In genomic region chr9:136267261-136268111, GRCh38 we compare ENCODE assay signal across 8 cellular contexts. TPM values are rescaled to one million over a fixed set of nuclear protein-coding genes. Genes with fewer than 3 reads are reported as not detected.
A peak's percentile ranks its signal among the peaks of the same experiment; 100 is the strongest.
DNase-seq lines count a peak whose midpoint lies in the region; ATAC-seq and TF ChIP-seq lines count a peak whose summit lies in the region.

No MANE protein-coding gene starts in this region.

- no peak for TF ChIP-seq CTCF in natural killer cell (IDR thresholded peaks at IDR 0.05)

- H3K36me3 Mint-ChIP-seq in activated T-helper 1 cell treated with anti-CD3 and anti-CD28 coated beads, Interleukin-12 subunit alpha, Interleukin-12 subunit beta, Interleukin-2, Interleukin-4 antibody, amounts not matched to agents 30 ng/mL and 10 ng/mL and 1 ng/mL, durations not matched to agents 14 hours and 24 hours and 36 hours (ENCODE audit: low read depth) = no peaks in the 10 kb centered on the region
- no peaks in the 10 kb centered on the region for H3K36me3 Mint-ChIP-seq in natural killer cell
- H3K36me3 Mint-ChIP-seq in stimulated activated naive B cell treated with anti-CD40 and anti-IgM and Interleukin-4, amounts not matched to agents 10 μg/mL and 1 μg/mL and 100 μg/mL, for 72 hours = no peaks in the 10 kb centered on the region

- no peaks in the 10 kb centered on the region for H3K9me3 Mint-ChIP-seq in activated T-helper 1 cell treated with anti-CD3 and anti-CD28 coated beads, Interleukin-12 subunit alpha, Interleukin-12 subunit beta, Interleukin-2, Interleukin-4 antibody, amounts not matched to agents 30 ng/mL and 10 ng/mL and 1 ng/mL, durations not matched to agents 14 hours and 24 hours and 36 hours
- H3K9me3 Mint-ChIP-seq in natural killer cell = no peaks in the 10 kb centered on the region
- H3K9me3 Mint-ChIP-seq in stimulated activated naive B cell treated with anti-CD40 and anti-IgM and Interleukin-4, amounts not matched to agents 10 μg/mL and 1 μg/mL and 100 μg/mL, for 72 hours = no peaks in the 10 kb centered on the region

- peaks cover 7% of the 10 kb centered on the region for H3K27me3 Mint-ChIP-seq in activated T-helper 1 cell treated with anti-CD3 and anti-CD28 coated beads, Interleukin-12 subunit alpha, Interleukin-12 subunit beta, Interleukin-2, Interleukin-4 antibody, amounts not matched to agents 30 ng/mL and 10 ng/mL and 1 ng/mL, durations not matched to agents 14 hours and 24 hours and 36 hours (ENCODE audit: insufficient read depth)
- no peaks in the 10 kb centered on the region for H3K27me3 Mint-ChIP-seq in natural killer cell (ENCODE audit: low read depth in 2 of 2)
- peaks cover 0 to 3% of the 10 kb centered on the region in 2 donors for H3K27me3 Mint-ChIP-seq in stimulated activated naive B cell treated with anti-CD40 and anti-IgM and Interleukin-4, amounts not matched to agents 10 μg/mL and 1 μg/mL and 100 μg/mL, for 72 hours

- peak overlapping the region; percentile 83 for H3K4me3 Mint-ChIP-seq in activated T-helper 1 cell treated with anti-CD3 and anti-CD28 coated beads, Interleukin-12 subunit alpha, Interleukin-12 subunit beta, Interleukin-2, Interleukin-4 antibody, amounts not matched to agents 30 ng/mL and 10 ng/mL and 1 ng/mL, durations not matched to agents 14 hours and 24 hours and 36 hours
- H3K4me3 Mint-ChIP-seq in natural killer cell = peak overlapping the region; percentile 79
- peak overlapping the region; percentile 81 to 85 for H3K4me3 Mint-ChIP-seq in stimulated activated naive B cell treated with anti-CD40 and anti-IgM and Interleukin-4, amounts not matched to agents 10 μg/mL and 1 μg/mL and 100 μg/mL, for 72 hours

- H3K4me1 Mint-ChIP-seq in activated T-helper 1 cell treated with anti-CD3 and anti-CD28 coated beads, Interleukin-12 subunit alpha, Interleukin-12 subunit beta, Interleukin-2, Interleukin-4 antibody, amounts not matched to agents 30 ng/mL and 10 ng/mL and 1 ng/mL, durations not matched to agents 14 hours and 24 hours and 36 hours (ENCODE audit: low read depth) = peaks cover 6% of the 10 kb centered on the region
- H3K4me1 Mint-ChIP-seq in natural killer cell = peaks cover 0 to 8% of the 10 kb centered on the region in 2 donors
- peaks cover 8 to 14% of the 10 kb centered on the region in 2 donors for H3K4me1 Mint-ChIP-seq in stimulated activated naive B cell treated with anti-CD40 and anti-IgM and Interleukin-4, amounts not matched to agents 10 μg/mL and 1 μg/mL and 100 μg/mL, for 72 hours

- peak overlapping the region; percentile 70 for H3K27ac Mint-ChIP-seq in activated T-helper 1 cell treated with anti-CD3 and anti-CD28 coated beads, Interleukin-12 subunit alpha, Interleukin-12 subunit beta, Interleukin-2, Interleukin-4 antibody, amounts not matched to agents 30 ng/mL and 10 ng/mL and 1 ng/mL, durations not matched to agents 14 hours and 24 hours and 36 hours
- H3K27ac Mint-ChIP-seq in natural killer cell = peak overlapping the region; percentile 31 to 70
- peak overlapping the region; percentile 86 for H3K27ac Mint-ChIP-seq in stimulated activated naive B cell treated with anti-CD40 and anti-IgM and Interleukin-4, amounts not matched to agents 10 μg/mL and 1 μg/mL and 100 μg/mL, for 72 hours

- intact Hi-C loops in activated T-helper 1 cell treated with anti-CD3 and anti-CD28 coated beads, Interleukin-12 subunit alpha, Interleukin-12 subunit beta, Interleukin-2, Interleukin-4 antibody, amounts not matched to agents 30 ng/mL and 10 ng/mL and 1 ng/mL, durations not matched to agents 14 hours and 24 hours and 36 hours (cut with micrococcal nuclease) = loop anchor here (1.0 to 5.0 kb wide), 4 partner anchors 22 to 360 kb away; partner anchors contain the start of genes CAMSAP1, DNLZ and QSOX2
- intact Hi-C loops in natural killer cell (cut with micrococcal nuclease) = loop anchor here (2.0 kb wide), 1 partner anchor 23 kb away; the partner anchor contains the start of gene QSOX2

- TF ChIP-seq POLR2A in GM18505 (IDR thresholded peaks at IDR 0.05; ENCODE audit: borderline replicate concordance, extremely low read depth, insufficient read depth, insufficient read length) = peak; percentile 71

- peak; percentile 83 for DNase-seq in A172 (ENCODE audit: low spot score)
- DNase-seq in activated T-helper 1 cell treated with anti-CD3 and anti-CD28 coated beads, Interleukin-12 subunit alpha, Interleukin-12 subunit beta, Interleukin-2, Interleukin-4 antibody, amounts not matched to agents 30 ng/mL and 10 ng/mL and 1 ng/mL, durations not matched to agents 14 hours and 24 hours and 36 hours (ENCODE audit: low spot score) = peak; percentile 81
- DNase-seq in fibroblast of peridontal ligament (ENCODE audit: extremely low read depth) = peak; percentile 77
- DNase-seq in natural killer cell = peak; percentile 69
- peak; percentile 76 for DNase-seq in stimulated activated naive B cell treated with anti-CD40 and anti-IgM and Interleukin-4, amounts not matched to agents 10 μg/mL and 1 μg/mL and 100 μg/mL, for 72 hours

- ATAC-seq in GM18505 (IDR thresholded peaks at IDR 0.05; ENCODE audit: unreplicated experiment) (peak; percentile 83), HG03175 (IDR thresholded peaks at IDR 0.05; ENCODE audit: unreplicated experiment) (peak; percentile 84), natural killer cell (peak; percentile 96 to 98 (median 98))
- ATAC-seq in stimulated activated naive B cell treated with anti-CD40 and anti-IgM and Interleukin-4, amounts not matched to agents 10 μg/mL and 1 μg/mL and 100 μg/mL, for 72 hours (replicated peaks) = peak; percentile 95 to 98

TF ChIP-seq in PFSK-1, 5 proteins besides CTCF, POLR2A, EP300 and RAD21:
- TF ChIP-seq POLR2AphosphoS5 (IDR thresholded peaks at IDR 0.05; ENCODE audit: low read depth, low read length) (0 out of 2 replicates have a peak, but pooled peaks have one; percentile 30), REST (IDR thresholded peaks at IDR 0.05; ENCODE audit: insufficient read depth in 1 of 2, low read depth in 2 of 2, low read length in 2 of 2) (no peak)

RNA-seq across cellular contexts. Expression of gene QSOX2, which starts 21.9 kb away (rescaled TPM):
- 33.9 and 39.7 TPM in 2 replicates for total RNA-seq in A172 (2014; rRNA removed; shearing (Covaris generic))
- polyA plus RNA-seq in PFSK-1 (2012; ENCODE audit: insufficient read length, low read depth) = 18.3 TPM
- 27.9 and 28.6 TPM in 2 replicates for total RNA-seq in activated T-helper 1 cell treated with anti-CD3 and anti-CD28 coated beads, Interleukin-12 subunit alpha, Interleukin-12 subunit beta, Interleukin-2, Interleukin-4 antibody, amounts not matched to agents 30 ng/mL and 10 ng/mL and 1 ng/mL, durations not matched to agents 14 hours and 24 hours and 36 hours
- 10 to 100 TPM; 10.8 to 16.7 (median 16.6) TPM for total RNA-seq in natural killer cell

RNA-seq across cellular contexts. Expression of gene CCDC187, which starts 36.4 kb away (rescaled TPM):
- total RNA-seq in A172 (2014; rRNA removed; shearing (Covaris generic)) = 0.05 and 0.07 TPM in 2 replicates
- not detected for polyA plus RNA-seq in PFSK-1 (2012; ENCODE audit: insufficient read length, low read depth)
- not detected in 2 replicates for total RNA-seq in activated T-helper 1 cell treated with anti-CD3 and anti-CD28 coated beads, Interleukin-12 subunit alpha, Interleukin-12 subunit beta, Interleukin-2, Interleukin-4 antibody, amounts not matched to agents 30 ng/mL and 10 ng/mL and 1 ng/mL, durations not matched to agents 14 hours and 24 hours and 36 hours
- total RNA-seq in natural killer cell = under 1 TPM in 1 of 3 donors, not detected in 2; 0.18 TPM

RNA-seq across cellular contexts. Expression of gene GPSM1, which starts 59.9 kb away (rescaled TPM):
- total RNA-seq in A172 (2014; rRNA removed; shearing (Covaris generic)) = 92.9 and 101 TPM in 2 replicates
- 80.7 TPM for polyA plus RNA-seq in PFSK-1 (2012; ENCODE audit: insufficient read length, low read depth)
- 18.3 and 19.1 TPM in 2 replicates for total RNA-seq in activated T-helper 1 cell treated with anti-CD3 and anti-CD28 coated beads, Interleukin-12 subunit alpha, Interleukin-12 subunit beta, Interleukin-2, Interleukin-4 antibody, amounts not matched to agents 30 ng/mL and 10 ng/mL and 1 ng/mL, durations not matched to agents 14 hours and 24 hours and 36 hours
- total RNA-seq in natural killer cell = 1 to 10 TPM; 2.6 to 4.2 (median 3.4) TPM

Comparison
In these comparisons a context has a peak if more than half of its experiments do, and no peak if none do; other contexts are left out.
1. Peak in every context shown above with its lines: DNase-seq and ATAC-seq.